ENCODE assay signal across 23 cellular contexts in the genomic region with DNA sequence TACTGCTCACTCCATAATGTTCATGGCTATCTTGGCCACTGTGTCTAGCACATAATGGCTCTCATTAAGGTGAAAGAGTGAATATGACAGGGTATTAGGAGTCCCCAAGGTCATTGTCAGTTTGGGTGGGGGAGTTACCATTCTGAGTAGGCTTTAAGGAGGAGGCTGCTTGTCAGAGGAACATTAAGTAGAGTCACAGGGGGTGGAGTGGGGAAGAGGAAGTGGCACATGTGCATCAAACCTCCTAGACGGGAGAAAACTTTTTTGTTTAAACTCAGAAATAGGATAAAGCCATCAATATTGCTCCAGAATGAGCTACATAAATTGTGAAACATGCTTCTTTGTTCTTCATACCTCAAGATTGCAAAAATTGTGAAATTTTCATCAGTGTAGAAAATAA. TPM values are rescaled to one million over a fixed set of nuclear protein-coding genes. Genes with fewer than 3 reads are reported as not detected.
DNase-seq lines count a peak whose midpoint lies in the region; ATAC-seq and TF ChIP-seq lines count a peak whose summit lies in the region.
"Had no signal": no experiment of that assay in that cellular context is flagged by ENCODE, and none has a peak within 500 bp of the region (broad histone marks: within the 10 kb centered on the region; RNA-seq: fewer than 3 reads in every experiment).

No MANE protein-coding gene starts in this region.

- intact Hi-C loops in PC-9 (cut with micrococcal nuclease; ENCODE audit: unreplicated experiment), result loop anchor here (10.0 kb wide), 1 partner anchor 398 kb away; the partner anchor contains the start of gene TTLL11

- peaks cover 44% of the 10 kb centered on the region for H3K4me1 ChIP-seq in Loucy (ENCODE audit: insufficient read depth, low read length, poor library complexity, severe bottlenecking)
- peaks cover 37% of the 10 kb centered on the region for H3K4me1 ChIP-seq in suprapubic skin
- H3K4me1 ChIP-seq in PC-9 (replicated peaks; ENCODE audit: insufficient read depth), result peaks cover 14% of the 10 kb centered on the region

- H3K79me2 ChIP-seq in Loucy (ENCODE audit: insufficient read depth, low read length), result peaks cover 13% of the 10 kb centered on the region; the same call in 1 of the 2 replicates
- H3K79me2 ChIP-seq in PC-9 (ENCODE audit: low read depth), result no peaks in the 10 kb centered on the region

- ATAC-seq in naive thymus-derived CD8-positive, alpha-beta T cell, result no peak
- no peak for ATAC-seq in GM21786 (IDR thresholded peaks at IDR 0.05; ENCODE audit: unreplicated experiment)
- ATAC-seq: activated CD8-positive, alpha-beta memory T cell treated with anti-CD3 and anti-CD28 coated beads, Interleukin-2, amount 10 ng/mL, durations not matched to agents 7 days and 5 days; left cardiac atrium had no signal

- no peak overlapping the region for H3K27ac ChIP-seq in suprapubic skin
- H3K27ac ChIP-seq in PC-9, result no peak overlapping the region
- H3K27ac ChIP-seq: ovary, Peyer's patch, right atrium auricular region, spleen, WERI-Rb-1 had no signal

- H3F3A ChIP-seq in Loucy (ENCODE audit: low read depth) (no peaks in the 10 kb centered on the region), PC-9 (ENCODE audit: insufficient read depth, low read depth) (peaks cover 31% of the 10 kb centered on the region; the same call in 1 of the 2 replicates)

- H3K4me2 ChIP-seq in Loucy (ENCODE audit: low read depth, low read length, poor library complexity, severe bottlenecking), result peak overlapping the region; percentile 25
- H3K4me2 ChIP-seq in PC-9, result no peak overlapping the region

- no peak overlapping the region for H2AFZ ChIP-seq in Loucy (ENCODE audit: low read length)
- H2AFZ ChIP-seq in PC-9, result no peak overlapping the region

- H3K4me1 Mint-ChIP-seq in naive thymus-derived CD8-positive, alpha-beta T cell, result peaks cover 6 to 26% (median 21%) of the 10 kb centered on the region in 4 donors

- peaks cover 12% of the 10 kb centered on the region for H4K20me1 ChIP-seq in Loucy (ENCODE audit: insufficient read depth, low read length, poor library complexity, severe bottlenecking)
- H4K20me1 ChIP-seq in PC-9 (ENCODE audit: insufficient read depth), result no peaks in the 10 kb centered on the region; the same call in 1 of the 2 replicates

- H3K9ac ChIP-seq in Loucy (ENCODE audit: low read depth, low read length, poor library complexity, severe bottlenecking), result no peak overlapping the region

- peaks cover 16 to 44% (median 27%) of the 10 kb centered on the region in 5 donors for H3K27me3 Mint-ChIP-seq in naive thymus-derived CD8-positive, alpha-beta T cell

- DNase-seq in CD1c-positive myeloid dendritic cell (ENCODE audit: extremely low spot score), result peak; percentile 20
- peak; percentile 37 for DNase-seq in SKM-1 (lab: John Stamatoyannopoulos, UW; ENCODE audit: unreplicated experiment)
- no peak for DNase-seq in naive thymus-derived CD8-positive, alpha-beta T cell
- DNase-seq in suprapubic skin (ENCODE audit: low spot score in 2 of 2), result no peak
- no peak for DNase-seq in activated CD8-positive, alpha-beta memory T cell treated with anti-CD3 and anti-CD28 coated beads, Interleukin-2, amount 50 U/mL, for 48 hours
- DNase-seq in PC-9, result no peak
- DNase-seq: activated CD4-positive, alpha-beta T cell treated with anti-CD3 and anti-CD28 coated beads, Interleukin-2, amount 10 ng/mL, durations not matched to agents 7 days and 5 days; activated CD8-positive, alpha-beta memory T cell treated with anti-CD3 and anti-CD28 coated beads, Interleukin-2, amount 10 ng/mL, durations not matched to agents 7 days and 5 days; CD4-positive, CD25-positive, alpha-beta regulatory T cell; DMS 273 treated with DMSO at 0.1 percent for 48 hours; left cardiac atrium; NCI-H1436; NCI-H446 treated with DMSO at 0.1 percent for 48 hours; ovary; Peyer's patch; spleen; stimulated activated CD4-positive, alpha-beta T cell treated with anti-CD3 and anti-CD28 coated beads, Interleukin-4, amount 100 ng/mL, for 1 hour; stimulated activated naive B cell treated with anti-CD40 and anti-IgM and Interleukin-4, amounts not matched to agents 10 μg/mL and 1 μg/mL and 100 μg/mL, for 72 hours; WERI-Rb-1 had no signal

- no peak for TF ChIP-seq EP300 in suprapubic skin (IDR thresholded peaks at IDR 0.05)

- H3K9me2 ChIP-seq in Loucy (replicated peaks; ENCODE audit: low read depth, low read length), result no peaks in the 10 kb centered on the region
- no peaks in the 10 kb centered on the region for H3K9me2 ChIP-seq in PC-9 (ENCODE audit: insufficient read depth)

- no peaks in the 10 kb centered on the region for H3K36me3 Mint-ChIP-seq in naive thymus-derived CD8-positive, alpha-beta T cell
- H3K36me3 Mint-ChIP-seq: activated CD8-positive, alpha-beta memory T cell treated with anti-CD3 and anti-CD28 coated beads, Interleukin-2, amount 10 ng/mL, durations not matched to agents 7 days and 5 days; CD4-positive, CD25-positive, alpha-beta regulatory T cell; stimulated activated naive B cell treated with anti-CD40 and anti-IgM and Interleukin-4, amounts not matched to agents 10 μg/mL and 1 μg/mL and 100 μg/mL, for 72 hours had no signal

- POLR2A ChIA-PET in naive thymus-derived CD8-positive, alpha-beta T cell (lab: Charles Lee), result no interaction called here
- POLR2A ChIA-PET in PC-9 (lab: Charles Lee; ENCODE audit: unreplicated experiment), result no interaction called here

- H3K27me3 ChIP-seq in Loucy (ENCODE audit: insufficient read depth, low read length, poor library complexity, severe bottlenecking) (no peaks in the 10 kb centered on the region), suprapubic skin (peaks cover 6% of the 10 kb centered on the region), PC-9 (ENCODE audit: insufficient read depth, low read depth) (no peaks in the 10 kb centered on the region)
- H3K27me3 ChIP-seq: ovary, Peyer's patch, right atrium auricular region had no signal

- H3K36me3 ChIP-seq in Loucy (ENCODE audit: insufficient read depth, low read length) (no peaks in the 10 kb centered on the region), suprapubic skin (no peaks in the 10 kb centered on the region), PC-9 (ENCODE audit: low read depth) (no peaks in the 10 kb centered on the region)
- H3K36me3 ChIP-seq: ovary, Peyer's patch, right atrium auricular region, spleen had no signal

- CTCF ChIA-PET in PC-9 (lab: Charles Lee), result interaction anchor here (1.3 kb wide), 1 partner anchor 24 kb away, joined by 3 read pairs; no protein-coding TSS in a partner anchor

- peak overlapping the region in 8 of 10 donors; percentile 11 to 77 (median 28) for H3K4me3 Mint-ChIP-seq in naive thymus-derived CD8-positive, alpha-beta T cell
- H3K4me3 Mint-ChIP-seq: activated CD4-positive, alpha-beta T cell treated with anti-CD3 and anti-CD28 coated beads, Interleukin-2, amount 10 ng/mL, durations not matched to agents 7 days and 5 days; activated CD8-positive, alpha-beta memory T cell treated with anti-CD3 and anti-CD28 coated beads, Interleukin-2, amount 10 ng/mL, durations not matched to agents 7 days and 5 days had no signal

- H3K9me3 ChIP-seq in Loucy (ENCODE audit: insufficient read depth, low read depth, low read length) (no peaks in the 10 kb centered on the region), suprapubic skin (no peaks in the 10 kb centered on the region), PC-9 (ENCODE audit: insufficient read depth, low read depth) (no peaks in the 10 kb centered on the region)
- H3K9me3 ChIP-seq: ovary, Peyer's patch, right atrium auricular region, spleen had no signal

- no peaks in the 10 kb centered on the region for H3K9me3 Mint-ChIP-seq in naive thymus-derived CD8-positive, alpha-beta T cell
- H3K9me3 Mint-ChIP-seq: activated CD4-positive, alpha-beta T cell treated with anti-CD3 and anti-CD28 coated beads, Interleukin-2, amount 10 ng/mL, durations not matched to agents 7 days and 5 days; stimulated activated naive B cell treated with anti-CD40 and anti-IgM and Interleukin-4, amounts not matched to agents 10 μg/mL and 1 μg/mL and 100 μg/mL, for 72 hours; T-helper 2 cell treated with Interferon-gamma antibody and Interleukin-4, amounts not matched to agents 5 μg/mL and 100 μg/mL, for 36 hours had no signal

- TF ChIP-seq CTCF in Loucy (conservative IDR thresholded peaks at IDR 0.05; ENCODE audit: low read length) (no peak), suprapubic skin (IDR thresholded peaks at IDR 0.05) (no peak), PC-9 (conservative IDR thresholded peaks at IDR 0.05) (no peak)

- BruUV-seq in PC-9 (replicated peaks; lab: Mats Ljungman, UMichigan), result no TSS peak

- H3K27ac Mint-ChIP-seq in naive thymus-derived CD8-positive, alpha-beta T cell, result peak overlapping the region in 2 of 10 donors; percentile 47 to 72
- H3K27ac Mint-ChIP-seq: activated CD4-positive, alpha-beta T cell treated with anti-CD3 and anti-CD28 coated beads, Interleukin-2, amount 10 ng/mL, durations not matched to agents 7 days and 5 days; activated CD8-positive, alpha-beta memory T cell treated with anti-CD3 and anti-CD28 coated beads, Interleukin-2, amount 10 ng/mL, durations not matched to agents 7 days and 5 days; CD4-positive, CD25-positive, alpha-beta regulatory T cell; stimulated activated naive B cell treated with anti-CD40 and anti-IgM and Interleukin-4, amounts not matched to agents 10 μg/mL and 1 μg/mL and 100 μg/mL, for 72 hours; T-helper 2 cell treated with Interferon-gamma antibody and Interleukin-4, amounts not matched to agents 5 μg/mL and 100 μg/mL, for 36 hours had no signal

- TF ChIP-seq POLR2A in suprapubic skin (IDR thresholded peaks at IDR 0.05), result no peak

- H3K4me3 ChIP-seq in Loucy (ENCODE audit: low read length, poor library complexity, severe bottlenecking) (no peak overlapping the region), suprapubic skin (no peak overlapping the region), PC-9 (no peak overlapping the region)
- H3K4me3 ChIP-seq: ovary, Peyer's patch, right atrium auricular region, spleen had no signal

- WGBS in suprapubic skin, result 53% methylated on average over 1 of the region's 1 CpG

RNA-seq across cellular contexts. Expression of gene DAB2IP, which starts 45.5 kb away (rescaled TPM):
- total RNA-seq in naive thymus-derived CD8-positive, alpha-beta T cell, result not detected
- polyA plus RNA-seq in naive thymus-derived CD8-positive, alpha-beta T cell, result not detected
- 10 to 100 TPM; 47.6 to 55.6 (median 50.3) TPM for total RNA-seq in suprapubic skin
- total RNA-seq in PC-9 (2021), result 46.7 and 59.9 TPM in 2 replicates
- total RNA-seq: activated CD4-positive, alpha-beta T cell treated with anti-CD3 and anti-CD28 coated beads, Interleukin-2, amount 10 ng/mL, durations not matched to agents 7 days and 5 days; CD4-positive, CD25-positive, alpha-beta regulatory T cell had no signal
- polyA plus RNA-seq: CD4-positive, CD25-positive, alpha-beta regulatory T cell had no signal

Comparison
In these comparisons a context has a peak if more than half of its experiments do, and no peak if none do; other contexts are left out.
1. DNase-seq: peak in CD1c-positive myeloid dendritic cell (single experiment) and SKM-1 (single experiment); none in naive thymus-derived CD8-positive, alpha-beta T cell (0 of 10), suprapubic skin (0 of 2), activated CD8-positive, alpha-beta memory T cell treated with anti-CD3 and anti-CD28 coated beads, Interleukin-2, amount 50 U/mL, for 48 hours (single experiment) and PC-9 (0 of 2).
2. RNA of gene DAB2IP, which starts 45.5 kb away (total RNA-seq): 47.6 to 55.6 TPM in suprapubic skin and 46.7 to 59.9 TPM in PC-9; not detected in naive thymus-derived CD8-positive, alpha-beta T cell; every median in the first group is over 10 times any median in the second.